ENCODE assay signal across 10 cellular contexts in the genomic region with DNA sequence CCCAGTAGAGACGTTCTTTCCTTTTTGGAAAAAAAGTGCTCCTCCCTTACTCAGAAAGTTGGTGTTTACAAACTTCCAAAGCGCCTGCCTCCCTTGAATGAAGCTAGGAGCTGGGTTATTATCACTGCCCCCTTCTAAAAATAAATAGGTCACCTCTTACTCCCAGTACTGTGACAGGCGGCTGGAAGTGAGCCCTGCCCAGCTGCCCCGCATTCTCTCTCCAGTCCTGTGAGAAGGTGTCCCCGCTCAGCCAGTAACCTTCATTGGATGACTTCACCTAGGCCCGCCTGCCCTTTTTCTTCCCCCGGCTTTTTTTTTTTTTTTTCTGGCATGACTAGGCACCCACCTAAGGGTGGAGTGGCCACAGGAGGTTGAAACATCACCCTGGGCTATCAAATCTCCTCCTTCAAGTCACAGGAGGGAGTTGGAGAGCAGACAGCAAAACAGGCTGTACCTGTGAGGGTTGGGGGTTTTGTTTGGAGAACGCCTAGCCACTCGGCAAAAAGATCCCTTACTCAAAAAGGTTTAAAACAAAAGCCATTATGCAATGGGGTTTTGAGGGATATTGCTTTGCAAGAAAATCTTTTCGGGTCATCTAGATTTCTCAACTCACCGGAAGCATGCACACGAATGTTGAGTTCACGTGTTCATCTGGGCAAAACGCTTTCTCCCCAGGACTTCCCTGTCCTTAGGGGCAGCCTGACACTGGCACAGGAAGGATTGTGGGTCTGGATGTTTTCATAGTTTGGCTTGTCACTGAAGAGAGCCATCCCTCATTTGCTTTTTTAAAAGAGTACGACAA. TPM values are rescaled to one million over a fixed set of nuclear protein-coding genes. Genes with fewer than 3 reads are reported as not detected.
A peak's percentile ranks its signal among the peaks of the same experiment; 100 is the strongest.
DNase-seq lines count a peak whose midpoint lies in the region; ATAC-seq and TF ChIP-seq lines count a peak whose summit lies in the region.
"Had no signal": no experiment of that assay in that cellular context is flagged by ENCODE, and none has a peak within 500 bp of the region (broad histone marks: within the 10 kb centered on the region; RNA-seq: fewer than 3 reads in every experiment).

No MANE protein-coding gene starts in this region.

- peak overlapping the region; percentile 16 for H3K27ac Mint-ChIP-seq in activated naive CD8-positive, alpha-beta T cell
- no peak overlapping the region for H3K27ac Mint-ChIP-seq in activated naive CD8-positive, alpha-beta T cell treated with anti-CD3 and anti-CD28 coated beads for 36 hours

- no peak for TF ChIP-seq CTCF in lower lobe of right lung (IDR thresholded peaks at IDR 0.05)

- H3K27me3 ChIP-seq in lower lobe of right lung (ENCODE audit: low read depth) = no peaks in the 10 kb centered on the region
- no peaks in the 10 kb centered on the region for H3K27me3 ChIP-seq in aorta (ENCODE audit: control insufficient read depth in 1 of 2, insufficient read depth in 2 of 2, low read length in 1 of 2)

- H3K4me1 ChIP-seq in lower lobe of right lung (no peaks in the 10 kb centered on the region), aorta (ENCODE audit: control insufficient read depth in 1 of 2, insufficient read depth in 2 of 2, low read length in 2 of 2) (no peaks in the 10 kb centered on the region)

- peaks cover 10% of the 10 kb centered on the region for H3K36me3 Mint-ChIP-seq in activated naive CD8-positive, alpha-beta T cell
- peaks cover 15% of the 10 kb centered on the region for H3K36me3 Mint-ChIP-seq in activated naive CD8-positive, alpha-beta T cell treated with anti-CD3 and anti-CD28 coated beads for 36 hours

- H3K4me3 ChIP-seq in lower lobe of right lung (peak overlapping the region; percentile 35), aorta (ENCODE audit: low read length in 2 of 2) (peak overlapping the region; percentile 4 to 21)

- no peaks in the 10 kb centered on the region for H3K9me3 Mint-ChIP-seq in activated naive CD8-positive, alpha-beta T cell (ENCODE audit: low read depth)
- peaks cover 11% of the 10 kb centered on the region for H3K9me3 Mint-ChIP-seq in activated naive CD8-positive, alpha-beta T cell treated with anti-CD3 and anti-CD28 coated beads for 36 hours

- H3K36me3 ChIP-seq in lower lobe of right lung = no peaks in the 10 kb centered on the region
- no peaks in the 10 kb centered on the region for H3K36me3 ChIP-seq in aorta (ENCODE audit: control insufficient read depth in 1 of 2, insufficient read depth in 2 of 2, low read length in 1 of 2)

- 9 to 13% methylated on average over 15 of the region's 15 CpGs for WGBS in aorta, 2 donors

- no peaks in the 10 kb centered on the region for H3K27me3 Mint-ChIP-seq in activated naive CD8-positive, alpha-beta T cell
- no peaks in the 10 kb centered on the region for H3K27me3 Mint-ChIP-seq in activated naive CD8-positive, alpha-beta T cell treated with anti-CD3 and anti-CD28 coated beads for 36 hours

- peaks cover 50% of the 10 kb centered on the region for H3K4me1 Mint-ChIP-seq in activated naive CD8-positive, alpha-beta T cell (ENCODE audit: low read depth)
- H3K4me1 Mint-ChIP-seq in activated naive CD8-positive, alpha-beta T cell treated with anti-CD3 and anti-CD28 coated beads for 36 hours = peaks cover 36% of the 10 kb centered on the region

- intact Hi-C loops in lower lobe of right lung (cut with DNase I) = no loop called here
- intact Hi-C loops in aorta (cut with DNase I) = no loop called here

- peak overlapping the region; percentile 76 for H3K27ac ChIP-seq in lower lobe of right lung
- H3K27ac ChIP-seq in aorta (ENCODE audit: low read depth in 1 of 2, low read length in 2 of 2) = peak overlapping the region in 1 of 2 donors; percentile 90

- H3K4me3 Mint-ChIP-seq in activated naive CD8-positive, alpha-beta T cell = no peak overlapping the region
- no peak overlapping the region for H3K4me3 Mint-ChIP-seq in activated naive CD8-positive, alpha-beta T cell treated with anti-CD3 and anti-CD28 coated beads for 36 hours

- DNase-seq in activated naive CD8-positive, alpha-beta T cell treated with anti-CD3 and anti-CD28 coated beads for 36 hours = no peak
- peak; percentile 67 to 76 for DNase-seq in cerebellar nuclear complex (lab: John Stamatoyannopoulos, UW)
- DNase-seq in lower lobe of right lung = peak; percentile 76
- DNase-seq in aorta = peak in 1 of 2 donors; percentile 53
- DNase-seq in ureter (ENCODE audit: low spot score) = no peak
- DNase-seq: midbrain, NCI-H1694 treated with DMSO at 0.1 percent for 48 hours had no signal

- peak; percentile 92 to 96 for ATAC-seq in lower lobe of right lung
- peak; percentile 68 for ATAC-seq in aorta (ENCODE audit: low FRiP score)
- ATAC-seq in HG03097 (IDR thresholded peaks at IDR 0.05; ENCODE audit: low FRiP score, unreplicated experiment) = no peak
- ATAC-seq in GM18909 (IDR thresholded peaks at IDR 0.05; ENCODE audit: poor library complexity, unreplicated experiment) = no peak

- H3K9me3 ChIP-seq in lower lobe of right lung (no peaks in the 10 kb centered on the region), aorta (ENCODE audit: control insufficient read depth, low read length) (no peaks in the 10 kb centered on the region)

RNA-seq across cellular contexts. Expression of a gene that starts 43.3 kb away (rescaled TPM):
- 10 to 100 TPM; 47.5 to 48.2 TPM for total RNA-seq in activated naive CD8-positive, alpha-beta T cell treated with anti-CD3 and anti-CD28 coated beads for 36 hours
- total RNA-seq in lower lobe of right lung = 28.1 TPM
- total RNA-seq in aorta = 10 to 100 TPM; 19.7 to 22.7 TPM
- polyA plus RNA-seq in aorta = 10 to 100 TPM; 23.8 to 35.3 TPM
- 20.8 TPM for total RNA-seq in ureter

Comparison
In these comparisons a context has a peak if more than half of its experiments do, and no peak if none do; other contexts are left out.
1. DNase-seq: peak in cerebellar nuclear complex (2 of 2) and lower lobe of right lung (single experiment); none in activated naive CD8-positive, alpha-beta T cell treated with anti-CD3 and anti-CD28 coated beads for 36 hours (single experiment) and ureter (single experiment).
2. ATAC-seq: peak in lower lobe of right lung (2 of 2) and aorta (single experiment); none in HG03097 (single experiment) and GM18909 (single experiment).